9 cellular contexts compared by ENCODE assay signal in genomic region chr1:152182431-152182830, GRCh38.
A peak's percentile ranks its signal among the peaks of the same experiment; 100 is the strongest.
DNase-seq lines count a peak whose midpoint lies in the region; TF ChIP-seq lines count a peak whose summit lies in the region.
"Had no signal": no experiment of that assay in that cellular context is flagged by ENCODE, and none has a peak within 500 bp of the region (broad histone marks: within the 10 kb centered on the region; RNA-seq: fewer than 3 reads in every experiment).

No MANE protein-coding gene starts in this region.

- TF ChIP-seq CTCF in choroid plexus epithelial cell (conservative IDR thresholded peaks at IDR 0.05; ENCODE audit: low read depth, low read length) (peak; percentile 79), retinal pigment epithelial cell (conservative IDR thresholded peaks at IDR 0.05; ENCODE audit: low read depth, low read length) (peak; percentile 61)

- DNase-seq in NCI-H748 (lab: John Stamatoyannopoulos, UW; ENCODE audit: unreplicated experiment), result peak; percentile 6
- DNase-seq in NCI-H748 treated with DMSO at 0.1 percent for 48 hours (lab: John Stamatoyannopoulos, UW), result no peak
- peak; percentile 57 for DNase-seq in NCI-H1694 (lab: John Stamatoyannopoulos, UW)
- peak; percentile 81 for DNase-seq in choroid plexus epithelial cell (ENCODE audit: low read depth)
- no peak for DNase-seq in retinal pigment epithelial cell (ENCODE audit: low read depth)
- DNase-seq in NCI-H2107 treated with DMSO at 0.1 percent for 48 hours (lab: John Stamatoyannopoulos, UW; ENCODE audit: unreplicated experiment), result no peak
- DNase-seq in epidermal melanocyte (ENCODE audit: insufficient read length, low spot score), result no peak
- no peak for DNase-seq in NCI-H2029 (lab: John Stamatoyannopoulos, UW)
- DNase-seq: glutamatergic neuron had no signal

- H3K4me3 ChIP-seq in choroid plexus epithelial cell (ENCODE audit: low read depth, low read length) (no peak overlapping the region), retinal pigment epithelial cell (ENCODE audit: low read length) (no peak overlapping the region)

Comparison
In these comparisons a context has a peak if more than half of its experiments do, and no peak if none do; other contexts are left out.
1. DNase-seq: peak in NCI-H748 (single experiment), NCI-H1694 (single experiment) and choroid plexus epithelial cell (single experiment); none in NCI-H748 treated with DMSO at 0.1 percent for 48 hours (single experiment), retinal pigment epithelial cell (single experiment), NCI-H2107 treated with DMSO at 0.1 percent for 48 hours (single experiment), epidermal melanocyte (single experiment) and NCI-H2029 (single experiment).